Comparison of ENCODE assay signal across 8 cellular contexts in the genomic region with DNA sequence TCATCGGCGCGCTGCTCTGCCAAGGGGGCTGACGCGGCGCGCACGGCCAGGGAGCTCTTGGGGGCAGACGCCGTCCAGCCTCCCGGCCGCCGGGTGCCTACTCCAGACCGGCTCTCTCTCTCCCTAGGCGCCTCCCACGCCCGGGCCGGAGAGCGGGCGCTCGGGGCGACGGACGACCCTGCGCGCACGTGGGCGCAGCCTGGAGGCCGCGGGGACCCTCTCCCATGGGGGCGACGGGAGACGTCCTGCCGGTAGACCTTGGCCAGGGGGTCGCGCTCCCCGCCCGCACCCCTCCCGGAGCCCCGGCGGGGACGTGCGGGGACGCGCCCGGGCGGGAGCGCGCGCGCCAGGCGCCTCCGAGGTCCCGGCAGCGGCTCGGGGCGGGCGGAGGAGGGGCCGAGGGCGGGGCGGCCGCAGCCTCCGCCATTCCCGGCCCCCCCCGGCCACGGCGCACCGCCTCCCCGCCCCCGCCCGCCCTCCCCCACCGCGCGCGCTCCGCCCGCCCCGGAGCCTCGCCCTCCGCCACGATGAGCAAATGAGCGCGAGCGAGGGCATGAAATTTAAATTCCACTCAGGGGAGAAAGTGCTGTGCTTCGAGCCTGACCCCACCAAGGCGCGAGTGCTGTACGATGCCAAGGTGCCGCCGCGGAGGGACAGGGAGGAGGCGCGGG. TPM values are rescaled to one million over a fixed set of nuclear protein-coding genes. Genes with fewer than 3 reads are reported as not detected.
DNase-seq lines count a peak whose midpoint lies in the region; ATAC-seq and TF ChIP-seq lines count a peak whose summit lies in the region.

Gene MSL3 (plus strand): TSS at position 509 of the 671 bp plus-strand sequence. CDS start 27 bp downstream, at position 536.

- TF ChIP-seq EP300 in gastroesophageal sphincter (IDR thresholded peaks at IDR 0.05), result no peak
- no peak for TF ChIP-seq EP300 in upper lobe of left lung (IDR thresholded peaks at IDR 0.05)

- peak within 1 kb of the TSS; percentile 98 for H3K27ac Mint-ChIP-seq in activated naive CD4-positive, alpha-beta T cell treated with anti-CD3 and anti-CD28 coated beads, Interleukin-2, amount 10 ng/mL, durations not matched to agents 7 days and 5 days
- peak within 1 kb of the TSS; percentile 60 for H3K27ac Mint-ChIP-seq in neural progenitor cell

- H3K4me3 Mint-ChIP-seq in activated naive CD4-positive, alpha-beta T cell treated with anti-CD3 and anti-CD28 coated beads, Interleukin-2, amount 10 ng/mL, durations not matched to agents 7 days and 5 days, result peak within 1 kb of the TSS; percentile 97
- H3K4me3 Mint-ChIP-seq in neural progenitor cell, result peak within 1 kb of the TSS; percentile 96

- BruUV-seq in Panc1 (replicated peaks; lab: Mats Ljungman, UMichigan), result no TSS peak

- WGBS in gastroesophageal sphincter (ENCODE audit: low coverage in 1 of 2), 2 donors, result no CpG with 5 or more reads among the region's 93 CpGs
- WGBS in upper lobe of left lung, 2 donors, result no CpG with 5 or more reads among the region's 93 CpGs

- H3K27ac ChIP-seq in Panc1 (ENCODE audit: low read length), result peak within 1 kb of the TSS; percentile 73
- H3K27ac ChIP-seq in gastroesophageal sphincter, result peak within 1 kb of the TSS; percentile 75 to 94 (median 90)
- no peak within 1 kb of the TSS for H3K27ac ChIP-seq in neural progenitor cell
- peak within 1 kb of the TSS; percentile 87 to 93 (median 91) for H3K27ac ChIP-seq in upper lobe of left lung

- no peaks in the 10 kb centered on the region for H4K20me1 ChIP-seq in neural progenitor cell (ENCODE audit: low read depth)

- CTCF ChIA-PET in Panc1 (lab: Charles Lee), result interaction anchor here (0.7 to 0.8 kb wide), 2 partner anchors 226 to 1272 kb away, joined by 3 to 5 read pairs; no protein-coding TSS in a partner anchor
- CTCF ChIA-PET in activated naive CD4-positive, alpha-beta T cell treated with anti-CD3 and anti-CD28 coated beads, Interleukin-2, amount 10 ng/mL, durations not matched to agents 7 days and 5 days (lab: Charles Lee), result interaction anchor here (0.6 to 1.5 kb wide), 6 partner anchors 9 to 33 kb away, joined by 3 to 9 read pairs (median 4); no protein-coding TSS in a partner anchor

- H3K9me3 ChIP-seq in BE2C, result no peaks in the 10 kb centered on the region
- H3K9me3 ChIP-seq in Panc1 (ENCODE audit: control insufficient read depth, insufficient read depth, low read depth, low read length), result no peaks in the 10 kb centered on the region
- no peaks in the 10 kb centered on the region for H3K9me3 ChIP-seq in gastroesophageal sphincter
- no peaks in the 10 kb centered on the region for H3K9me3 ChIP-seq in neural progenitor cell (ENCODE audit: low read depth)
- H3K9me3 ChIP-seq in upper lobe of left lung, result no peaks in the 10 kb centered on the region

- peaks cover 28% of the 10 kb centered on the region for H3K27me3 Mint-ChIP-seq in activated naive CD4-positive, alpha-beta T cell treated with anti-CD3 and anti-CD28 coated beads, Interleukin-2, amount 10 ng/mL, durations not matched to agents 7 days and 5 days
- peaks cover 12% of the 10 kb centered on the region for H3K27me3 Mint-ChIP-seq in neural progenitor cell (ENCODE audit: insufficient read depth, low read depth)

- no peaks in the 10 kb centered on the region for H3K4me1 ChIP-seq in BE2C
- no peaks in the 10 kb centered on the region; the same call in 1 of the 2 replicates for H3K4me1 ChIP-seq in Panc1 (ENCODE audit: control insufficient read depth, insufficient read depth, low read length)
- H3K4me1 ChIP-seq in gastroesophageal sphincter, result peaks cover 0 to 18% (median 0%) of the 10 kb centered on the region in 3 donors
- H3K4me1 ChIP-seq in neural progenitor cell, result no peaks in the 10 kb centered on the region
- peaks cover 0 to 6% (median 1%) of the 10 kb centered on the region in 4 donors for H3K4me1 ChIP-seq in upper lobe of left lung

- TF ChIP-seq POLR2A in gastroesophageal sphincter (IDR thresholded peaks at IDR 0.05), result peak; percentile 54 to 60
- TF ChIP-seq POLR2A in upper lobe of left lung (IDR thresholded peaks at IDR 0.05), result peak in 2 of 4 donors; percentile 51 to 66

- H3K9ac ChIP-seq in neural progenitor cell, result peak within 1 kb of the TSS; percentile 52

- intact Hi-C loops in Panc1 (cut with micrococcal nuclease; ENCODE audit: unreplicated experiment), result no loop called here

- POLR2A ChIA-PET in Panc1 (lab: Charles Lee), result no interaction called here

- peak within 1 kb of the TSS; percentile 89 for H3K4me3 ChIP-seq in BE2C (ENCODE audit: low read depth, low read length)
- peak within 1 kb of the TSS; percentile 64 to 73 for H3K4me3 ChIP-seq in Panc1 (ENCODE audit: low read depth in 2 of 2, low read length in 2 of 2)
- peak within 1 kb of the TSS; percentile 61 to 72 for H3K4me3 ChIP-seq in gastroesophageal sphincter
- H3K4me3 ChIP-seq in neural progenitor cell, result peak within 1 kb of the TSS; percentile 74
- peak within 1 kb of the TSS; percentile 60 to 83 (median 68) for H3K4me3 ChIP-seq in upper lobe of left lung

- H2AFZ ChIP-seq in neural progenitor cell (replicated peaks), result peak within 1 kb of the TSS; percentile 46

- peaks cover 18% of the 10 kb centered on the region for H3K4me1 Mint-ChIP-seq in activated naive CD4-positive, alpha-beta T cell treated with anti-CD3 and anti-CD28 coated beads, Interleukin-2, amount 10 ng/mL, durations not matched to agents 7 days and 5 days
- peaks cover 6% of the 10 kb centered on the region for H3K4me1 Mint-ChIP-seq in neural progenitor cell

- peaks cover 20% of the 10 kb centered on the region for H3K36me3 Mint-ChIP-seq in activated naive CD4-positive, alpha-beta T cell treated with anti-CD3 and anti-CD28 coated beads, Interleukin-2, amount 10 ng/mL, durations not matched to agents 7 days and 5 days
- H3K36me3 Mint-ChIP-seq in neural progenitor cell, result no peaks in the 10 kb centered on the region

- peak within 1 kb of the TSS; percentile 83 for H3K4me2 ChIP-seq in neural progenitor cell

- H3K27me3 ChIP-seq in BE2C (no peaks in the 10 kb centered on the region), Panc1 (ENCODE audit: control insufficient read depth, insufficient read depth, low read length) (no peaks in the 10 kb centered on the region; the same call in 1 of the 2 replicates), gastroesophageal sphincter (no peaks in the 10 kb centered on the region), neural progenitor cell (peaks cover 13% of the 10 kb centered on the region), upper lobe of left lung (no peaks in the 10 kb centered on the region)

- peak; percentile 65 for DNase-seq in BE2C
- DNase-seq in Panc1 (ENCODE audit: low read depth, low spot score), result no peak
- peak; percentile 49 for DNase-seq in activated naive CD4-positive, alpha-beta T cell treated with anti-CD3 and anti-CD28 coated beads, Interleukin-2, amount 10 ng/mL, durations not matched to agents 7 days and 5 days
- peak; percentile 81 for DNase-seq in neural progenitor cell (ENCODE audit: low spot score)
- peak; percentile 54 to 94 for DNase-seq in upper lobe of left lung

- ATAC-seq in GM18868 (IDR thresholded peaks at IDR 0.05; ENCODE audit: unreplicated experiment), result peak; percentile 34
- ATAC-seq in HG03103 (IDR thresholded peaks at IDR 0.05; ENCODE audit: low read depth, unreplicated experiment), result peak; percentile 20
- peak; percentile 82 for ATAC-seq in Panc1
- peak; percentile 81 for ATAC-seq in gastroesophageal sphincter
- peak; percentile 65 to 87 for ATAC-seq in upper lobe of left lung (ENCODE audit: low FRiP score in 2 of 2)

- H3K36me3 ChIP-seq in BE2C (peaks cover 6% of the 10 kb centered on the region; the same call in 1 of the 2 replicates), Panc1 (ENCODE audit: control insufficient read depth, insufficient read depth, low read length) (peaks cover 2% of the 10 kb centered on the region; the same call in 1 of the 2 replicates), gastroesophageal sphincter (peaks cover 0 to 11% of the 10 kb centered on the region in 2 donors), neural progenitor cell (peaks cover 5% of the 10 kb centered on the region), upper lobe of left lung (peaks cover 0 to 13% (median 5%) of the 10 kb centered on the region in 4 donors)

- no peaks in the 10 kb centered on the region for H3K9me3 Mint-ChIP-seq in activated naive CD4-positive, alpha-beta T cell treated with anti-CD3 and anti-CD28 coated beads, Interleukin-2, amount 10 ng/mL, durations not matched to agents 7 days and 5 days
- peaks cover 8% of the 10 kb centered on the region for H3K9me3 Mint-ChIP-seq in neural progenitor cell

- in situ Hi-C loops in Panc1 (cut with HindIII; ENCODE audit: low pct_unique_long_range_greater_than_20kb, low sequenced_read_pairs), result no loop called here

- no peak for TF ChIP-seq CTCF in BE2C (IDR thresholded peaks at IDR 0.05; ENCODE audit: low read depth, low read length)
- TF ChIP-seq CTCF in Panc1 (IDR thresholded peaks at IDR 0.05), result no peak
- no peak for TF ChIP-seq CTCF in gastroesophageal sphincter (IDR thresholded peaks at IDR 0.05)
- TF ChIP-seq CTCF in neural progenitor cell (IDR thresholded peaks at IDR 0.05), result no peak
- TF ChIP-seq CTCF in upper lobe of left lung (IDR thresholded peaks at IDR 0.05), result no peak

- peaks cover 9% of the 10 kb centered on the region for H3F3A ChIP-seq in neural progenitor cell (ENCODE audit: low read depth)

- H3K79me2 ChIP-seq in neural progenitor cell (ENCODE audit: low read depth), result peaks cover 7% of the 10 kb centered on the region

RNA-seq across cellular contexts. Expression of gene MSL3, which starts in this region (rescaled TPM):
- polyA plus RNA-seq in BE2C (2012; ENCODE audit: insufficient read depth, insufficient read length, low read depth), result 17.6 TPM
- 17.0 TPM for total RNA-seq in Panc1 (2021; ENCODE audit: unreplicated experiment)
- polyA plus RNA-seq in Panc1 (2012; ENCODE audit: insufficient read length), result 14.0 TPM
- total RNA-seq in gastroesophageal sphincter, result 10 to 100 TPM; 16.2 to 26.9 (median 22.4) TPM
- total RNA-seq in neural progenitor cell (ENCODE audit: low replicate concordance), result 21.9 and 33.2 TPM in 2 replicates
- 10 to 100 TPM; 24.6 to 37.7 (median 31.3) TPM for total RNA-seq in upper lobe of left lung

Comparison
In these comparisons a context has a peak if more than half of its experiments do, and no peak if none do; other contexts are left out.
1. ATAC-seq: peak in every context shown above with its lines; median percentile 82 in Panc1; 81 in gastroesophageal sphincter; 76 in upper lobe of left lung; 34 in GM18868; 20 in HG03103.